ENCODE assay signal across 21 cellular contexts in the genomic region with DNA sequence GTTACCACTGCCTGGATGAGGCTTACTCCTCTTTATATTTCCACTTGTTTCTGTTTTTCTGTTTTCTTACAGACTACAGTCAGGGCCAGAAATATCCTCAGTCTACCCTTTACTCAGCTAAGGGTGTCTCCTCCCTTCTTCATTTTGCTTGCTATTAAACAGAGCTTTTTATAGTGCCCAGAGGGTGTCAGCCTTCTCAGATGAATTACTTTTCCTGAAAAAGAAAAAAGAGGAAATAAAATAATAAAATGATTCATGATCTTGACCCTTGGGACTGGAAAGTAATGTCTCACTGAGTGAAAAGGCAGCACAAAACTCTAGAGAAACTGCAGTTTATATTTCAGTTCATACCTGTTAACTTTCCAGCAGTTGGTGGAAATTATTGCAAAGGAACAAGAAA.
DNase-seq lines count a peak whose midpoint lies in the region; ATAC-seq and TF ChIP-seq lines count a peak whose summit lies in the region.
"Had no signal": no experiment of that assay in that cellular context is flagged by ENCODE, and none has a peak within 500 bp of the region (broad histone marks: within the 10 kb centered on the region; RNA-seq: fewer than 3 reads in every experiment).

No MANE protein-coding gene starts in this region.

- peaks cover 4% of the 10 kb centered on the region for H3K9me3 Mint-ChIP-seq in osteocyte (ENCODE audit: unreplicated experiment)

- peaks cover 6% of the 10 kb centered on the region for H3K4me1 ChIP-seq in hepatocyte (ENCODE audit: insufficient read depth)
- H3K4me1 ChIP-seq: BE2C, breast epithelium had no signal

- H2AFZ ChIP-seq in hepatocyte: no peak overlapping the region

- no peaks in the 10 kb centered on the region for H3K9me2 ChIP-seq in hepatocyte (replicated peaks; ENCODE audit: insufficient read depth)

- H4K20me1 ChIP-seq in hepatocyte (ENCODE audit: insufficient read depth, poor library complexity, severe bottlenecking): no peaks in the 10 kb centered on the region

- CTCF ChIA-PET in RWPE1 (lab: Yijun Ruan, JAX): interaction anchor here (1.0 to 1.2 kb wide), 2 partner anchors 9 to 101 kb away, joined by 3 read pairs; no protein-coding TSS in a partner anchor

- no peaks in the 10 kb centered on the region for H3K9me3 ChIP-seq in hepatocyte (ENCODE audit: low read depth)
- H3K9me3 ChIP-seq: BE2C, breast epithelium had no signal

- no peaks in the 10 kb centered on the region for H3K79me2 ChIP-seq in hepatocyte

- H3K4me1 Mint-ChIP-seq in osteocyte (ENCODE audit: unreplicated experiment): peaks cover 48% of the 10 kb centered on the region
- H3K4me1 Mint-ChIP-seq: natural killer cell had no signal

- H3K36me3 ChIP-seq in hepatocyte (replicated peaks; ENCODE audit: insufficient read depth, low read depth): no peaks in the 10 kb centered on the region
- H3K36me3 ChIP-seq: BE2C, breast epithelium, heart right ventricle had no signal

- ATAC-seq in GM21528 (IDR thresholded peaks at IDR 0.05; ENCODE audit: low FRiP score, unreplicated experiment): no peak
- ATAC-seq in GM18511 (IDR thresholded peaks at IDR 0.05; ENCODE audit: unreplicated experiment): no peak
- ATAC-seq: esophagus mucosa, GM12878, natural killer cell had no signal

- H3K27ac Mint-ChIP-seq in osteocyte (ENCODE audit: unreplicated experiment): no peak overlapping the region
- H3K27ac Mint-ChIP-seq: IgD-negative memory B cell, natural killer cell had no signal

- no peak overlapping the region for H3K27ac ChIP-seq in hepatocyte
- no peak overlapping the region for H3K27ac ChIP-seq in RWPE1
- H3K27ac ChIP-seq: breast epithelium, heart right ventricle had no signal

- no peaks in the 10 kb centered on the region for H3K27me3 ChIP-seq in hepatocyte
- H3K27me3 ChIP-seq: BE2C, breast epithelium, heart right ventricle had no signal

- POLR2A ChIA-PET in RWPE1 (lab: Yijun Ruan, JAX; ENCODE audit: low non-redundant PET): no interaction called here

- TF ChIP-seq CTCF in osteocyte (IDR thresholded peaks at IDR 0.05) (peak; percentile 42), hepatocyte (IDR thresholded peaks at IDR 0.05; ENCODE audit: poor library complexity) (no peak), RWPE1 (conservative IDR thresholded peaks at IDR 0.05; ENCODE audit: low read depth) (no peak)

- peak; percentile 9 for DNase-seq in EL
- DNase-seq in NCI-H69 (lab: John Stamatoyannopoulos, UW): peak; percentile 43
- peak; percentile 20 for DNase-seq in dedifferentiated amniotic fluid mesenchymal stem cell (ENCODE audit: extremely low spot score)
- no peak for DNase-seq in osteocyte (ENCODE audit: extremely low spot score, unreplicated experiment)
- no peak for DNase-seq in hepatocyte (ENCODE audit: low spot score)
- DNase-seq in RWPE1 (ENCODE audit: low spot score): no peak
- DNase-seq: BE2C; GDM1; heart right ventricle; mammary epithelial cell; natural killer cell; NCI-H2029 treated with DMSO at 0.1 percent for 48 hours; NCI-H510A; SHP77 treated with DMSO at 0.1 percent for 48 hours; stimulated activated CD4-positive, alpha-beta T cell treated with anti-CD3 and anti-CD28 coated beads, Interleukin-2, amount 100 ng/mL, for 48 hours had no signal

- no peaks in the 10 kb centered on the region for H3K27me3 Mint-ChIP-seq in osteocyte (ENCODE audit: unreplicated experiment)
- H3K27me3 Mint-ChIP-seq: IgD-negative memory B cell had no signal

- H3K4me2 ChIP-seq in hepatocyte: no peak overlapping the region

- H3K4me3 ChIP-seq in hepatocyte: no peak overlapping the region
- H3K4me3 ChIP-seq: breast epithelium, GM12878, heart right ventricle had no signal

- H3K36me3 Mint-ChIP-seq in osteocyte (ENCODE audit: unreplicated experiment): no peaks in the 10 kb centered on the region
- H3K36me3 Mint-ChIP-seq: IgD-negative memory B cell, natural killer cell had no signal

- H3K4me3 Mint-ChIP-seq in osteocyte (ENCODE audit: unreplicated experiment): no peak overlapping the region
- H3K4me3 Mint-ChIP-seq: IgD-negative memory B cell, natural killer cell had no signal

Comparison
In these comparisons a context has a peak if more than half of its experiments do, and no peak if none do; other contexts are left out.
1. DNase-seq: peak in EL (single experiment), NCI-H69 (single experiment) and dedifferentiated amniotic fluid mesenchymal stem cell (single experiment); none in osteocyte (single experiment), hepatocyte (single experiment) and RWPE1 (single experiment).